Comparison of ENCODE assay signal across 8 cellular contexts in the genomic region with DNA sequence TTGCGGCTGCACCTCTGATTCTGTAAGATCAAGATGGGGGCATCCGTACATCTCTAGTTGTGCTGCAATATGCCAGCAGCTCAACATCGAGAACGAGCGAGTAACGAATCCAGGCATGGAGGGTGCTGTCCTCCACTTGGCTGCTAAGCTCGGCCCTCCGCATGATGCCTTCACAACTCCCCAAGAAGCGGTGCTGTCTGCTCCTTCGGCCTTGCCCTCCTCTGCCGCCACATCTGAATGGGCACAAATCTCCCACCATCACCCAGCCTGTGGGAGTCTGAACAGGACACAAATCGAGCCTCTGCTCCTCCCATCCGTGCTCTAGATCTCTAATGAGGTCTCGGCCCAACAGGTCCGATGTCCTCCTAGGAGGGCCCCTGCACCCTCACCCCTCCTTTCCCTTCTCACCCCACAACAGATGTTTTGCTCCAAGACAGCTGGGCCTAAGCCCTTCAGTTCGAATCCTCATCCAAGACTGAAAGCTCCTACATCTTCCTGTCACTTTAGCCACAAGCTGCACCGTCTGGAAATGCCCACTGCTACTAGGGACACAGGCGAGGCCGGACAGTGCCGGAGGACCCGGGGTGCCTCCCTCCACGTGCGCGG.
DNase-seq lines count a peak whose midpoint lies in the region; ATAC-seq and TF ChIP-seq lines count a peak whose summit lies in the region.

No MANE protein-coding gene starts in this region.

- no peak overlapping the region for H4K8ac ChIP-seq in mesendoderm (ENCODE audit: low read depth, low read length)

- peak; percentile 1 for DNase-seq in brain microvascular endothelial cell
- peak; percentile 3 for DNase-seq in mesendoderm
- no peak for DNase-seq in vagina (ENCODE audit: extremely low spot score in 2 of 2)
- DNase-seq in mesenteric fat pad (ENCODE audit: low spot score), result no peak
- DNase-seq in left lobe of liver (ENCODE audit: low spot score), result no peak
- DNase-seq in cerebellar nuclear complex (lab: John Stamatoyannopoulos, UW), result no peak

- no peak overlapping the region for H2BK5ac ChIP-seq in mesendoderm (ENCODE audit: low read length)

- H3K27ac Mint-ChIP-seq in IgD-negative memory B cell, result peak overlapping the region in 2 of 3 donors; percentile 78 to 96

- TF ChIP-seq CTCF in C4-2B (conservative IDR thresholded peaks at IDR 0.05) (no peak), brain microvascular endothelial cell (IDR thresholded peaks at IDR 0.05; ENCODE audit: low read depth, low read length, missing control alignments) (no peak), vagina (IDR thresholded peaks at IDR 0.05) (no peak)

- no peak overlapping the region for H2BK15ac ChIP-seq in mesendoderm (replicated peaks; ENCODE audit: low read depth)

- H3K36me3 ChIP-seq in brain microvascular endothelial cell (replicated peaks) (no peaks in the 10 kb centered on the region), mesendoderm (ENCODE audit: control insufficient read depth, insufficient read depth, low read length) (no peaks in the 10 kb centered on the region), vagina (peaks cover 0 to 11% of the 10 kb centered on the region in 2 donors)

- peak overlapping the region; percentile 96 for H3K56ac ChIP-seq in mesendoderm (ENCODE audit: low read length)

- peak overlapping the region; percentile 97 to 99 (median 98) for H3K4me3 Mint-ChIP-seq in IgD-negative memory B cell

- no peaks in the 10 kb centered on the region for H3K79me1 ChIP-seq in mesendoderm (ENCODE audit: low read length)

- no peak overlapping the region for H3K4ac ChIP-seq in mesendoderm (ENCODE audit: low read depth, low read length)

- no peak overlapping the region for H3K18ac ChIP-seq in mesendoderm (ENCODE audit: low read length)

- no peak overlapping the region for H4K5ac ChIP-seq in mesendoderm (ENCODE audit: low read length)

- no peak for ATAC-seq in left lobe of liver

- H3K9me3 ChIP-seq in vagina, result no peaks in the 10 kb centered on the region

- no peaks in the 10 kb centered on the region for H3K27me3 Mint-ChIP-seq in IgD-negative memory B cell

- whole genome bisulfite sequencing in mesendoderm (ENCODE audit: extremely low coverage, insufficient coverage, low lambda C conversion rate), result no CpG with 5 or more reads among the region's 24 CpGs

- peak overlapping the region; percentile 86 for H3K9ac ChIP-seq in mesendoderm (ENCODE audit: low read length)

- H2AK5ac ChIP-seq in mesendoderm (ENCODE audit: low read length), result no peak overlapping the region

- H3K4me3 ChIP-seq in brain microvascular endothelial cell (ENCODE audit: low read depth, low read length) (peak overlapping the region; percentile 82), mesendoderm (ENCODE audit: low read length) (peak overlapping the region; percentile 94), vagina (peak overlapping the region; percentile 71 to 79)

- H3K27me3 ChIP-seq in brain microvascular endothelial cell (replicated peaks) (no peaks in the 10 kb centered on the region), mesendoderm (ENCODE audit: insufficient read depth, low read length, poor library complexity) (no peaks in the 10 kb centered on the region), vagina (no peaks in the 10 kb centered on the region)

- H3K79me2 ChIP-seq in mesendoderm (ENCODE audit: control insufficient read depth, insufficient read depth, low read length), result no peaks in the 10 kb centered on the region

- no peak overlapping the region for H2BK120ac ChIP-seq in mesendoderm (ENCODE audit: low read depth, low read length)

- intact Hi-C loops in vagina (cut with DNase I), result no loop called here

- H3K23ac ChIP-seq in mesendoderm (ENCODE audit: low read length), result no peak overlapping the region

- peak overlapping the region; percentile 60 for H3K27ac ChIP-seq in C4-2B
- no peak overlapping the region for H3K27ac ChIP-seq in brain microvascular endothelial cell
- no peak overlapping the region for H3K27ac ChIP-seq in mesendoderm (ENCODE audit: low read depth, low read length)
- H3K27ac ChIP-seq in vagina, result peak overlapping the region; percentile 64

- no peak for TF ChIP-seq POLR2A in vagina (IDR thresholded peaks at IDR 0.05)

- H3K4me2 ChIP-seq in mesendoderm (ENCODE audit: low read length), result peak overlapping the region; percentile 87

- peaks cover 33 to 41% (median 37%) of the 10 kb centered on the region in 3 donors for H3K4me1 Mint-ChIP-seq in IgD-negative memory B cell

- no peaks in the 10 kb centered on the region for H3K4me1 ChIP-seq in mesendoderm (ENCODE audit: control insufficient read depth, low read depth, low read length)
- H3K4me1 ChIP-seq in vagina, result peaks cover 24% of the 10 kb centered on the region

- peaks cover 0 to 9% (median 2%) of the 10 kb centered on the region in 3 donors for H3K9me3 Mint-ChIP-seq in IgD-negative memory B cell

- peaks cover 13% of the 10 kb centered on the region for H3K36me3 Mint-ChIP-seq in IgD-negative memory B cell

- in situ Hi-C loops in brain microvascular endothelial cell (cut with HindIII; ENCODE audit: low pct_ligation_motif_present, low sequenced_read_pairs), result no loop called here

Comparison
In these comparisons a context has a peak if more than half of its experiments do, and no peak if none do; other contexts are left out.
1. H3K27ac ChIP-seq: peak in C4-2B (single experiment) and vagina (single experiment); none in brain microvascular endothelial cell (single experiment) and mesendoderm (single experiment).
2. DNase-seq: peak in brain microvascular endothelial cell (single experiment) and mesendoderm (single experiment); none in vagina (0 of 2), mesenteric fat pad (single experiment), left lobe of liver (single experiment) and cerebellar nuclear complex (0 of 2).
3. Peak in every context shown above with its lines, with median percentiles within 50 percentile points of each other: H3K4me3 ChIP-seq.